In genomic region chr19:4684312-4685095, GRCh38 we compare ENCODE assay signal across 23 cellular contexts. TPM values are rescaled to one million over a fixed set of nuclear protein-coding genes. Genes with fewer than 3 reads are reported as not detected.
A peak's percentile ranks its signal among the peaks of the same experiment; 100 is the strongest.
DNase-seq lines count a peak whose midpoint lies in the region; ATAC-seq, FAIRE-seq and TF ChIP-seq lines count a peak whose summit lies in the region.
"Had no signal": no experiment of that assay in that cellular context is flagged by ENCODE, and none has a peak within 500 bp of the region (broad histone marks: within the 10 kb centered on the region; RNA-seq: fewer than 3 reads in every experiment).

No MANE protein-coding gene starts in this region.

- FAIRE-seq in HepG2 (lab: Jason Lieb, UNC): no peak
- FAIRE-seq: A549, GM12892, RCC 7860 had no signal

- WGBS in HepG2 (ENCODE audit: low lambda C conversion rate): 94% methylated on average over 16 of the region's 28 CpGs
- 86% methylated on average over 5 of the region's 28 CpGs for WGBS in right lobe of liver (ENCODE audit: insufficient coverage, low coverage, low lambda C conversion rate, missing lambda C conversion rate)
- 63 to 78% methylated on average over 26 to 27 of the region's 28 CpGs for WGBS in tibial nerve, 2 donors

- BruUV-seq in HepG2 (replicated peaks; lab: Mats Ljungman, UMichigan): no TSS peak

- TF ChIP-seq EP300 in HepG2 (IDR thresholded peaks at IDR 0.05; ENCODE audit: low read depth in 2 of 2, low read length in 2 of 2) (no peak), HepG2 (CRISPR knock-in tag; IDR thresholded peaks at IDR 0.05; ENCODE audit: borderline replicate concordance) (no peak), tibial nerve (IDR thresholded peaks at IDR 0.05) (peak in 1 of 2 donors; percentile 76)

- peak overlapping the region; percentile 49 for H3K27ac Mint-ChIP-seq in dendritic cell treated with granulocyte-macrophage colony-stimulating factor and Interleukin-4, amounts not matched to agents 40 ng/mL and 50 ng/mL, for 4 days
- peak overlapping the region; percentile 67 for H3K27ac Mint-ChIP-seq in neural crest cell (ENCODE audit: unreplicated experiment)
- no peak overlapping the region for H3K27ac Mint-ChIP-seq in naive thymus-derived CD4-positive, alpha-beta T cell
- H3K27ac Mint-ChIP-seq: IgD-negative memory B cell had no signal

- peaks cover 100% of the 10 kb centered on the region for H3K36me3 Mint-ChIP-seq in dendritic cell treated with granulocyte-macrophage colony-stimulating factor and Interleukin-4, amounts not matched to agents 40 ng/mL and 50 ng/mL, for 4 days (ENCODE audit: low read depth)
- peaks cover 2% of the 10 kb centered on the region for H3K36me3 Mint-ChIP-seq in neural crest cell (ENCODE audit: low read depth)
- H3K36me3 Mint-ChIP-seq in naive thymus-derived CD4-positive, alpha-beta T cell: peaks cover 0 to 21% (median 0%) of the 10 kb centered on the region in 5 donors
- H3K36me3 Mint-ChIP-seq: IgD-negative memory B cell had no signal

- H3K27ac ChIP-seq in HepG2 (ENCODE audit: extremely low read length, insufficient read depth, low read length): no peak overlapping the region
- no peak overlapping the region for H3K27ac ChIP-seq in right lobe of liver
- H3K27ac ChIP-seq in tibial nerve: peak overlapping the region; percentile 71 to 94 (median 83)
- H3K27ac ChIP-seq in naive thymus-derived CD4-positive, alpha-beta T cell (ENCODE audit: low read depth, low read length): no peak overlapping the region
- H3K27ac ChIP-seq: A549 had no signal

- intact Hi-C loops in HepG2 (cut with micrococcal nuclease; ENCODE audit: unreplicated experiment) (no loop called here), right lobe of liver (cut with DNase I) (no loop called here)
- intact Hi-C loops in dendritic cell treated with granulocyte-macrophage colony-stimulating factor and Interleukin-4, amounts not matched to agents 40 ng/mL and 50 ng/mL, for 4 days (cut with micrococcal nuclease): no loop called here
- intact Hi-C loops in naive thymus-derived CD4-positive, alpha-beta T cell (cut with micrococcal nuclease): no loop called here

- DNase-seq in HepG2 (ENCODE audit: low spot score) (no peak), right lobe of liver (no peak), neural crest cell (ENCODE audit: low read depth, low spot score) (no peak), tibial nerve (ENCODE audit: low spot score in 2 of 2) (no peak), SIG-M5 (lab: John Stamatoyannopoulos, UW) (no peak)
- no peak for DNase-seq in naive thymus-derived CD4-positive, alpha-beta T cell
- DNase-seq: BE2C; CD4-positive, CD25-positive, alpha-beta regulatory T cell; GOT3; Karpas-422; MV-4-11; NCI-H1105 treated with DMSO at 0.1 percent for 48 hours; NCI-H2029 treated with DMSO at 0.1 percent for 48 hours; NCI-H2171; NCI-H524 treated with DMSO at 0.1 percent for 48 hours; NCI-H82; Right ventricle myocardium superior had no signal

- no peaks in the 10 kb centered on the region for H3K9me3 Mint-ChIP-seq in dendritic cell treated with granulocyte-macrophage colony-stimulating factor and Interleukin-4, amounts not matched to agents 40 ng/mL and 50 ng/mL, for 4 days
- H3K9me3 Mint-ChIP-seq in neural crest cell: no peaks in the 10 kb centered on the region
- peaks cover 0 to 2% (median 0%) of the 10 kb centered on the region in 11 donors for H3K9me3 Mint-ChIP-seq in naive thymus-derived CD4-positive, alpha-beta T cell
- H3K9me3 Mint-ChIP-seq: CD4-positive, CD25-positive, alpha-beta regulatory T cell; IgD-negative memory B cell had no signal

- in situ Hi-C loops in HepG2 (cut with HindIII; ENCODE audit: extremely low pct_ligation_motif_present, low pct_unique_long_range_greater_than_20kb): no loop called here

- H2AFZ ChIP-seq in HepG2 (ENCODE audit: low read length): no peak overlapping the region

- H3K4me3 ChIP-seq in HepG2 (replicated peaks in 1 of 3; ENCODE audit: insufficient read depth in 1 of 3, low read depth in 2 of 3, low read length in 3 of 3) (no peak overlapping the region), right lobe of liver (no peak overlapping the region), tibial nerve (peak overlapping the region in 1 of 4 donors; percentile 5)
- H3K4me3 ChIP-seq in naive thymus-derived CD4-positive, alpha-beta T cell (ENCODE audit: low read length): no peak overlapping the region
- H3K4me3 ChIP-seq: A549 had no signal

- peaks cover 15% of the 10 kb centered on the region for H3K4me1 ChIP-seq in HepG2 (ENCODE audit: insufficient read depth, low read length)
- H3K4me1 ChIP-seq in right lobe of liver: no peaks in the 10 kb centered on the region
- H3K4me1 ChIP-seq in tibial nerve: peaks cover 0 to 21% (median 0%) of the 10 kb centered on the region in 4 donors
- H3K4me1 ChIP-seq in naive thymus-derived CD4-positive, alpha-beta T cell (ENCODE audit: control insufficient read depth in 2 of 2, insufficient read depth in 2 of 2, low read length in 2 of 2): no peaks in the 10 kb centered on the region
- H3K4me1 ChIP-seq: A549, BE2C had no signal

- H3K27me3 ChIP-seq in HepG2 (ENCODE audit: control insufficient read depth in 1 of 2, insufficient read depth in 2 of 2, low read length in 2 of 2) (no peaks in the 10 kb centered on the region), right lobe of liver (no peaks in the 10 kb centered on the region), tibial nerve (no peaks in the 10 kb centered on the region)
- no peaks in the 10 kb centered on the region for H3K27me3 ChIP-seq in naive thymus-derived CD4-positive, alpha-beta T cell (ENCODE audit: control insufficient read depth in 2 of 2, insufficient read depth in 2 of 2, low read length in 2 of 2)
- H3K27me3 ChIP-seq: BE2C had no signal

- POLR2A ChIA-PET in HepG2 (lab: Yijun Ruan, JAX): no interaction called here
- POLR2A ChIA-PET in naive thymus-derived CD4-positive, alpha-beta T cell (lab: Charles Lee): no interaction called here

- no peak overlapping the region for H3K4me2 ChIP-seq in HepG2 (ENCODE audit: low read depth, low read length)
- H3K4me2 ChIP-seq: A549 had no signal

- ATAC-seq in HepG2 (no peak), right lobe of liver (no peak), GM19324 (IDR thresholded peaks at IDR 0.05; ENCODE audit: low FRiP score, unreplicated experiment) (no peak)
- ATAC-seq in naive thymus-derived CD4-positive, alpha-beta T cell: no peak
- ATAC-seq: A549 had no signal

- CTCF ChIA-PET in HepG2 (lab: Yijun Ruan, JAX; ENCODE audit: low intra/inter-chr PET ratio, low total read pairs): no interaction called here
- CTCF ChIA-PET in naive thymus-derived CD4-positive, alpha-beta T cell (lab: Charles Lee): no interaction called here

- TF ChIP-seq CTCF in HepG2 (CRISPR knock-in tag; IDR thresholded peaks at IDR 0.05): no peak
- no peak for TF ChIP-seq CTCF in right lobe of liver (IDR thresholded peaks at IDR 0.05)
- TF ChIP-seq CTCF in neural crest cell (conservative IDR thresholded peaks at IDR 0.05): no peak
- no peak for TF ChIP-seq CTCF in tibial nerve (IDR thresholded peaks at IDR 0.05)

- H4K20me1 ChIP-seq in HepG2 (ENCODE audit: insufficient read depth, low read length): no peaks in the 10 kb centered on the region

- TF ChIP-seq POLR2A in HepG2 (IDR thresholded peaks at IDR 0.05; ENCODE audit: insufficient read depth in 1 of 2, low read depth in 2 of 2, low read length in 2 of 2) (no peak), right lobe of liver (IDR thresholded peaks at IDR 0.05) (no peak), tibial nerve (IDR thresholded peaks at IDR 0.05) (peak in 1 of 2 donors; percentile 34)

- no peak overlapping the region for H3K4me3 Mint-ChIP-seq in dendritic cell treated with granulocyte-macrophage colony-stimulating factor and Interleukin-4, amounts not matched to agents 40 ng/mL and 50 ng/mL, for 4 days
- no peak overlapping the region for H3K4me3 Mint-ChIP-seq in neural crest cell
- H3K4me3 Mint-ChIP-seq in naive thymus-derived CD4-positive, alpha-beta T cell: no peak overlapping the region
- H3K4me3 Mint-ChIP-seq: CD4-positive, CD25-positive, alpha-beta regulatory T cell had no signal

- H3K36me3 ChIP-seq in HepG2 (replicated peaks in 1 of 2; ENCODE audit: control insufficient read depth in 1 of 2, insufficient read depth in 2 of 2, low read length in 2 of 2) (peaks cover 12 to 33% of the 10 kb centered on the region in 2 experiments; a peak in 4 of 5 replicates), right lobe of liver (peaks cover 0 to 97% (median 43%) of the 10 kb centered on the region in 4 donors), tibial nerve (peaks cover 2 to 99% (median 6%) of the 10 kb centered on the region in 3 donors)
- peaks cover 0 to 85% (median 4%) of the 10 kb centered on the region in 3 experiments for H3K36me3 ChIP-seq in naive thymus-derived CD4-positive, alpha-beta T cell (ENCODE audit: control insufficient read depth in 2 of 3, insufficient read depth in 3 of 3, low read length in 3 of 3)

- no peaks in the 10 kb centered on the region for H3K27me3 Mint-ChIP-seq in dendritic cell treated with granulocyte-macrophage colony-stimulating factor and Interleukin-4, amounts not matched to agents 40 ng/mL and 50 ng/mL, for 4 days
- H3K27me3 Mint-ChIP-seq in neural crest cell (ENCODE audit: low read depth): no peaks in the 10 kb centered on the region
- H3K27me3 Mint-ChIP-seq in naive thymus-derived CD4-positive, alpha-beta T cell: no peaks in the 10 kb centered on the region
- H3K27me3 Mint-ChIP-seq: CD4-positive, CD25-positive, alpha-beta regulatory T cell; IgD-negative memory B cell had no signal

- H3K4me1 Mint-ChIP-seq in dendritic cell treated with granulocyte-macrophage colony-stimulating factor and Interleukin-4, amounts not matched to agents 40 ng/mL and 50 ng/mL, for 4 days (ENCODE audit: low read depth): peaks cover 10% of the 10 kb centered on the region
- no peaks in the 10 kb centered on the region for H3K4me1 Mint-ChIP-seq in neural crest cell
- no peaks in the 10 kb centered on the region for H3K4me1 Mint-ChIP-seq in naive thymus-derived CD4-positive, alpha-beta T cell
- H3K4me1 Mint-ChIP-seq: CD4-positive, CD25-positive, alpha-beta regulatory T cell; IgD-negative memory B cell had no signal

- TF ChIP-seq RAD21 in HepG2 (CRISPR knock-in tag; IDR thresholded peaks at IDR 0.05): no peak

- H3K9ac ChIP-seq in HepG2 (ENCODE audit: insufficient read depth, low read depth, low read length): no peak overlapping the region

- H3K79me2 ChIP-seq in HepG2 (ENCODE audit: insufficient read depth, low read length): no peaks in the 10 kb centered on the region

- H3K9me3 ChIP-seq in HepG2 (ENCODE audit: low read length) (no peaks in the 10 kb centered on the region), right lobe of liver (no peaks in the 10 kb centered on the region), tibial nerve (no peaks in the 10 kb centered on the region)
- no peaks in the 10 kb centered on the region for H3K9me3 ChIP-seq in naive thymus-derived CD4-positive, alpha-beta T cell (ENCODE audit: control insufficient read depth in 2 of 3, low read length in 3 of 3)
- H3K9me3 ChIP-seq: A549, BE2C had no signal

RNA-seq across cellular contexts. Expression of gene MYDGF, which starts 14.4 kb away (rescaled TPM):
- 51.2 and 116 TPM in 2 replicates for total RNA-seq in HepG2 (2016; rRNA removed; fragmentation: Illumina TruSeq; extraction: Trizol)
- total RNA-seq in HepG2 (2016; cell fraction: cytosol; rRNA removed; fragmentation: Illumina TruSeq; extraction: Trizol; ENCODE audit: low read depth): 22.6 and 23.9 TPM in 2 replicates
- total RNA-seq in HepG2 (2016; cell fraction: insoluble cytoplasmic fraction; rRNA removed; fragmentation: Illumina TruSeq; extraction: Trizol): 51.8 and 121 TPM in 2 replicates
- 39.4 and 44.5 TPM in 2 replicates for total RNA-seq in HepG2 (2016; cell fraction: membrane; rRNA removed; fragmentation: Illumina TruSeq; extraction: Trizol)
- total RNA-seq in HepG2 (2016; cell fraction: nucleus; rRNA removed; fragmentation: Illumina TruSeq; extraction: Trizol): 80.0 and 98.1 TPM in 2 replicates
- polyA plus RNA-seq in HepG2 (2011; rRNA removed): 195 and 198 TPM in 2 replicates
- 230 and 342 TPM in 2 replicates for polyA plus RNA-seq in HepG2 (2011; cell fraction: cytosol; rRNA removed)
- 115 and 125 TPM in 2 replicates for polyA plus RNA-seq in HepG2 (2011; cell fraction: nucleus; rRNA removed)
- polyA plus RNA-seq in HepG2 (2012): 153 and 214 TPM in 2 replicates
- 30.7 and 35.4 TPM in 2 replicates for polyA plus RNA-seq in HepG2 (2016; cell fraction: cytosol; fragmentation: Illumina TruSeq; extraction: Trizol; ENCODE audit: low read depth)
- polyA plus RNA-seq in HepG2 (2016; cell fraction: insoluble cytoplasmic fraction; fragmentation: Illumina TruSeq; extraction: Trizol; ENCODE audit: low read depth): 58.1 and 61.6 TPM in 2 replicates
- polyA plus RNA-seq in HepG2 (2016; cell fraction: membrane; fragmentation: Illumina TruSeq; extraction: Trizol; ENCODE audit: low read depth): 39.4 and 41.3 TPM in 2 replicates
- polyA plus RNA-seq in HepG2 (2016; cell fraction: nucleus; fragmentation: Illumina TruSeq; extraction: Trizol; ENCODE audit: insufficient read depth, low read depth): 174 and 190 TPM in 2 replicates
- polyA minus RNA-seq in HepG2 (2011; rRNA and poly(A)+ RNA removed; ENCODE audit: low replicate concordance): 65.4 and 78.5 TPM in 2 replicates
- polyA minus RNA-seq in HepG2 (2011; cell fraction: cytosol; rRNA and poly(A)+ RNA removed): 53.5 and 66.5 TPM in 2 replicates
- polyA minus RNA-seq in HepG2 (2011; cell fraction: nucleus; rRNA and poly(A)+ RNA removed): 27.7 and 29.1 TPM in 2 replicates
- total RNA-seq in right lobe of liver: 10 to 100 TPM; 58.2 to 98.7 (median 72.2) TPM
- total RNA-seq in neural crest cell: 45.4 and 48.8 TPM in 2 replicates
- 10 to 100 TPM; 33.5 to 48.7 (median 41.5) TPM for total RNA-seq in tibial nerve
- total RNA-seq in naive thymus-derived CD4-positive, alpha-beta T cell: 10 to 100 TPM; 28.1 to 81.0 (median 32.1) TPM
- 100 to 1,000 TPM; 101 to 105 TPM for polyA plus RNA-seq in naive thymus-derived CD4-positive, alpha-beta T cell

RNA-seq across cellular contexts. Expression of gene DPP9, which starts 39.1 kb away (rescaled TPM):
- total RNA-seq in HepG2 (2016; rRNA removed; fragmentation: Illumina TruSeq; extraction: Trizol) (25.8 and 26.6 TPM in 2 replicates), right lobe of liver (100 to 1,000 TPM in 1 of 6 experiments, 10 to 100 TPM in 5; 47.3 to 118 (median 54.5) TPM), neural crest cell (46.8 and 48.0 TPM in 2 replicates), tibial nerve (100 to 1,000 TPM in 1 of 4 donors, 10 to 100 TPM in 3; 53.9 to 134 (median 68.0) TPM)
- total RNA-seq in HepG2 (2016; cell fraction: cytosol; rRNA removed; fragmentation: Illumina TruSeq; extraction: Trizol; ENCODE audit: low read depth): 21.9 and 23.0 TPM in 2 replicates
- total RNA-seq in HepG2 (2016; cell fraction: insoluble cytoplasmic fraction; rRNA removed; fragmentation: Illumina TruSeq; extraction: Trizol): 19.7 and 28.0 TPM in 2 replicates
- total RNA-seq in HepG2 (2016; cell fraction: membrane; rRNA removed; fragmentation: Illumina TruSeq; extraction: Trizol): 28.4 and 28.6 TPM in 2 replicates
- total RNA-seq in HepG2 (2016; cell fraction: nucleus; rRNA removed; fragmentation: Illumina TruSeq; extraction: Trizol): 19.7 and 23.4 TPM in 2 replicates
- polyA plus RNA-seq in HepG2 (2011; rRNA removed): 8.4 and 9.4 TPM in 2 replicates
- polyA plus RNA-seq in HepG2 (2011; cell fraction: cytosol; rRNA removed): 5.3 and 7.0 TPM in 2 replicates
- 33.2 and 42.2 TPM in 2 replicates for polyA plus RNA-seq in HepG2 (2011; cell fraction: nucleus; rRNA removed)
- 14.9 and 17.3 TPM in 2 replicates for polyA plus RNA-seq in HepG2 (2012)
- 11.8 and 12.3 TPM in 2 replicates for polyA plus RNA-seq in HepG2 (2016; cell fraction: cytosol; fragmentation: Illumina TruSeq; extraction: Trizol; ENCODE audit: low read depth)
- 26.8 and 38.6 TPM in 2 replicates for polyA plus RNA-seq in HepG2 (2016; cell fraction: insoluble cytoplasmic fraction; fragmentation: Illumina TruSeq; extraction: Trizol; ENCODE audit: low read depth)
- 22.3 and 23.5 TPM in 2 replicates for polyA plus RNA-seq in HepG2 (2016; cell fraction: membrane; fragmentation: Illumina TruSeq; extraction: Trizol; ENCODE audit: low read depth)
- 52.8 and 55.7 TPM in 2 replicates for polyA plus RNA-seq in HepG2 (2016; cell fraction: nucleus; fragmentation: Illumina TruSeq; extraction: Trizol; ENCODE audit: insufficient read depth, low read depth)
- 26.0 and 29.3 TPM in 2 replicates for polyA minus RNA-seq in HepG2 (2011; rRNA and poly(A)+ RNA removed; ENCODE audit: low replicate concordance)
- polyA minus RNA-seq in HepG2 (2011; cell fraction: cytosol; rRNA and poly(A)+ RNA removed): 10.0 and 10.8 TPM in 2 replicates
- 25.8 and 26.7 TPM in 2 replicates for polyA minus RNA-seq in HepG2 (2011; cell fraction: nucleus; rRNA and poly(A)+ RNA removed)
- total RNA-seq in naive thymus-derived CD4-positive, alpha-beta T cell: 10 to 100 TPM; 71.2 to 90.7 (median 81.4) TPM
- polyA plus RNA-seq in naive thymus-derived CD4-positive, alpha-beta T cell: 10 to 100 TPM; 16.4 to 32.9 TPM

RNA-seq across cellular contexts. Expression of gene TNFAIP8L1, which starts 45.2 kb away (rescaled TPM):
- total RNA-seq in HepG2 (2016; rRNA removed; fragmentation: Illumina TruSeq; extraction: Trizol) (18.9 and 21.4 TPM in 2 replicates), right lobe of liver (10 to 100 TPM; 16.6 to 26.4 (median 22.8) TPM), neural crest cell (7.0 and 8.0 TPM in 2 replicates), tibial nerve (1 to 10 TPM; 7.3 to 8.8 (median 8.4) TPM)
- 5.7 and 6.2 TPM in 2 replicates for total RNA-seq in HepG2 (2016; cell fraction: cytosol; rRNA removed; fragmentation: Illumina TruSeq; extraction: Trizol; ENCODE audit: low read depth)
- total RNA-seq in HepG2 (2016; cell fraction: insoluble cytoplasmic fraction; rRNA removed; fragmentation: Illumina TruSeq; extraction: Trizol): 15.8 and 20.8 TPM in 2 replicates
- total RNA-seq in HepG2 (2016; cell fraction: membrane; rRNA removed; fragmentation: Illumina TruSeq; extraction: Trizol): 17.1 and 17.6 TPM in 2 replicates
- 9.7 and 12.6 TPM in 2 replicates for total RNA-seq in HepG2 (2016; cell fraction: nucleus; rRNA removed; fragmentation: Illumina TruSeq; extraction: Trizol)
- 13.4 and 14.2 TPM in 2 replicates for polyA plus RNA-seq in HepG2 (2011; rRNA removed)
- polyA plus RNA-seq in HepG2 (2011; cell fraction: cytosol; rRNA removed): 16.1 and 16.8 TPM in 2 replicates
- polyA plus RNA-seq in HepG2 (2011; cell fraction: nucleus; rRNA removed): 7.6 and 8.4 TPM in 2 replicates
- 11.6 and 15.1 TPM in 2 replicates for polyA plus RNA-seq in HepG2 (2012)
- polyA plus RNA-seq in HepG2 (2016; cell fraction: cytosol; fragmentation: Illumina TruSeq; extraction: Trizol; ENCODE audit: low read depth): 5.3 and 5.7 TPM in 2 replicates
- polyA plus RNA-seq in HepG2 (2016; cell fraction: insoluble cytoplasmic fraction; fragmentation: Illumina TruSeq; extraction: Trizol; ENCODE audit: low read depth): 20.0 and 23.7 TPM in 2 replicates
- 13.6 and 14.4 TPM in 2 replicates for polyA plus RNA-seq in HepG2 (2016; cell fraction: membrane; fragmentation: Illumina TruSeq; extraction: Trizol; ENCODE audit: low read depth)
- polyA plus RNA-seq in HepG2 (2016; cell fraction: nucleus; fragmentation: Illumina TruSeq; extraction: Trizol; ENCODE audit: insufficient read depth, low read depth): 15.4 and 17.2 TPM in 2 replicates
- polyA minus RNA-seq in HepG2 (2011; rRNA and poly(A)+ RNA removed; ENCODE audit: low replicate concordance): 2.7 and 20.5 TPM in 2 replicates
- polyA minus RNA-seq in HepG2 (2011; cell fraction: cytosol; rRNA and poly(A)+ RNA removed): 10.1 and 10.4 TPM in 2 replicates
- polyA minus RNA-seq in HepG2 (2011; cell fraction: nucleus; rRNA and poly(A)+ RNA removed): 8.8 and 9.0 TPM in 2 replicates
- total RNA-seq in naive thymus-derived CD4-positive, alpha-beta T cell: 10 to 100 TPM; 11.2 to 22.4 (median 20.6) TPM
- polyA plus RNA-seq in naive thymus-derived CD4-positive, alpha-beta T cell: 10 to 100 TPM in 1 of 2 donors, 1 to 10 TPM in 1; 8.0 to 20.5 TPM

Comparison
In these comparisons a context has a peak if more than half of its experiments do, and no peak if none do; other contexts are left out.
1. H3K27ac ChIP-seq: peak in tibial nerve (4 of 4); none in HepG2 (single experiment), right lobe of liver (0 of 3) and naive thymus-derived CD4-positive, alpha-beta T cell (single experiment).
2. H3K27ac Mint-ChIP-seq: peak in dendritic cell treated with granulocyte-macrophage colony-stimulating factor and Interleukin-4, amounts not matched to agents 40 ng/mL and 50 ng/mL, for 4 days (single experiment) and neural crest cell (single experiment); none in naive thymus-derived CD4-positive, alpha-beta T cell (0 of 9).